ENCODE assay signal across 16 cellular contexts in genomic region chr7:70598976-70599375, GRCh38.
A peak's percentile ranks its signal among the peaks of the same experiment; 100 is the strongest.
DNase-seq lines count a peak whose midpoint lies in the region; ATAC-seq and TF ChIP-seq lines count a peak whose summit lies in the region.
"Had no signal": no experiment of that assay in that cellular context is flagged by ENCODE, and none has a peak within 500 bp of the region (broad histone marks: within the 10 kb centered on the region; RNA-seq: fewer than 3 reads in every experiment).

No MANE protein-coding gene starts in this region.

- H3K27me3 Mint-ChIP-seq in activated CD8-positive, alpha-beta T cell treated with anti-CD3 and anti-CD28 coated beads for 36 hours, result peaks cover 50% of the 10 kb centered on the region
- peaks cover 86% of the 10 kb centered on the region for H3K27me3 Mint-ChIP-seq in H9 (ENCODE audit: low read depth)

- ATAC-seq in HG02678 (IDR thresholded peaks at IDR 0.05; ENCODE audit: unreplicated experiment), result no peak
- no peak for ATAC-seq in activated CD8-positive, alpha-beta T cell treated with anti-CD3 and anti-CD28 coated beads for 36 hours
- no peak for ATAC-seq in activated CD4-positive, CD25-positive, alpha-beta regulatory T cell treated with anti-CD3 and anti-CD28 coated beads, Interleukin-2, amount 50 U/mL, for 24 hours
- ATAC-seq: left lobe of liver, right cardiac atrium had no signal

- no peak overlapping the region for H4K8ac ChIP-seq in H9 (replicated peaks; ENCODE audit: insufficient read length, low read depth, low read length)

- no peaks in the 10 kb centered on the region for H4K20me1 ChIP-seq in H9 (ENCODE audit: control insufficient read depth, insufficient read depth, insufficient read length)

- 46% methylated on average over 2 of the region's 2 CpGs for WGBS in prostate gland
- no CpG with 5 or more reads among the region's 2 CpGs for WGBS in H9 (ENCODE audit: extremely low coverage, insufficient read length, low lambda C conversion rate)

- H3T11ph ChIP-seq in H9 (ENCODE audit: low read length), result no peak overlapping the region

- H4K5ac ChIP-seq in H9 (ENCODE audit: insufficient read length, low read depth, low read length), result no peak overlapping the region

- intact Hi-C loops in prostate gland (cut with DNase I), result no loop called here
- intact Hi-C loops in activated CD8-positive, alpha-beta T cell treated with anti-CD3 and anti-CD28 coated beads for 36 hours (cut with micrococcal nuclease), result no loop called here

- H3K79me2 ChIP-seq in H9 (ENCODE audit: insufficient read depth, low read length), result no peaks in the 10 kb centered on the region

- peaks cover 8% of the 10 kb centered on the region for H3K9me3 Mint-ChIP-seq in activated CD8-positive, alpha-beta T cell treated with anti-CD3 and anti-CD28 coated beads for 36 hours
- H3K9me3 Mint-ChIP-seq in H9, result peaks cover 8% of the 10 kb centered on the region in 2 experiments
- H3K9me3 Mint-ChIP-seq: central memory CD8-positive, alpha-beta T cell had no signal

- H3K4me1 Mint-ChIP-seq in activated CD8-positive, alpha-beta T cell treated with anti-CD3 and anti-CD28 coated beads for 36 hours (ENCODE audit: low read depth), result no peaks in the 10 kb centered on the region
- H3K4me1 Mint-ChIP-seq in H9, result peaks cover 33 to 46% of the 10 kb centered on the region in 2 experiments

- TF ChIP-seq POLR2A in prostate gland (IDR thresholded peaks at IDR 0.05), result no peak

- no peak overlapping the region for H3K14ac ChIP-seq in H9 (ENCODE audit: insufficient read depth, low read length)

- H2BK120ac ChIP-seq in H9 (ENCODE audit: low read depth, low read length, poor library complexity, severe bottlenecking), result no peak overlapping the region

- H3K9me3 ChIP-seq in prostate gland, result no peaks in the 10 kb centered on the region
- H3K9me3 ChIP-seq in H9 (ENCODE audit: control insufficient read depth, low read depth, low read length), result no peaks in the 10 kb centered on the region
- H3K9me3 ChIP-seq: Caco-2 had no signal

- no peaks in the 10 kb centered on the region for H3K36me3 Mint-ChIP-seq in activated CD8-positive, alpha-beta T cell treated with anti-CD3 and anti-CD28 coated beads for 36 hours (ENCODE audit: low read depth)
- peaks cover 7 to 13% (median 7%) of the 10 kb centered on the region in 3 experiments; a peak in 6 of 7 replicates for H3K36me3 Mint-ChIP-seq in H9 (ENCODE audit: insufficient read depth in 1 of 3, low read depth in 3 of 3)

- H3K27me3 ChIP-seq in prostate gland (replicated peaks; ENCODE audit: insufficient read depth) (no peaks in the 10 kb centered on the region), H9 (ENCODE audit: insufficient read depth, low read length) (peaks cover 25% of the 10 kb centered on the region; the same call in 1 of the 2 replicates)

- H2BK12ac ChIP-seq in H9 (ENCODE audit: insufficient read length, low read depth, low read length), result no peak overlapping the region

- H4K91ac ChIP-seq in H9 (ENCODE audit: insufficient read length, low read depth, low read length), result no peak overlapping the region

- peak; percentile 45 for DNase-seq in ELR (ENCODE audit: low read depth)
- peak; percentile 72 for DNase-seq in NCI-H2107 (lab: John Stamatoyannopoulos, UW)
- peak; percentile 14 for DNase-seq in choroid plexus epithelial cell (ENCODE audit: low read depth)
- peak; percentile 91 for DNase-seq in prostate gland (ENCODE audit: low spot score)
- DNase-seq in activated CD8-positive, alpha-beta T cell treated with anti-CD3 and anti-CD28 coated beads for 36 hours, result no peak
- DNase-seq in H9, result no peak
- DNase-seq: activated B cell treated with CpG ODN at 0.5 μM for 24 hours, Caco-2, right cardiac atrium, SHP77 had no signal

- H3K4me3 Mint-ChIP-seq in activated CD8-positive, alpha-beta T cell treated with anti-CD3 and anti-CD28 coated beads for 36 hours, result no peak overlapping the region
- H3K4me3 Mint-ChIP-seq in H9, result no peak overlapping the region
- H3K4me3 Mint-ChIP-seq: activated B cell treated with CpG ODN at 0.5 μM for 24 hours; activated T-helper 1 cell treated with anti-CD3 and anti-CD28 coated beads, Interleukin-12 subunit alpha, Interleukin-12 subunit beta, Interleukin-2, Interleukin-4 antibody, amounts not matched to agents 30 ng/mL and 10 ng/mL and 1 ng/mL, durations not matched to agents 14 hours and 24 hours and 36 hours; central memory CD8-positive, alpha-beta T cell had no signal

- peaks cover 5% of the 10 kb centered on the region for H3K23me2 ChIP-seq in H9 (ENCODE audit: insufficient read length, low read depth, low read length, poor library complexity, severe bottlenecking)

- H2BK5ac ChIP-seq in H9 (ENCODE audit: insufficient read length, low read length), result no peak overlapping the region

- H3K27ac ChIP-seq in prostate gland (no peak overlapping the region), H9 (ENCODE audit: insufficient read length, low read depth, low read length) (no peak overlapping the region)
- H3K27ac ChIP-seq: tibial nerve had no signal

- H3K4me2 ChIP-seq in H9 (ENCODE audit: insufficient read depth, insufficient read length, low read length), result no peak overlapping the region

- CTCF ChIA-PET in activated CD8-positive, alpha-beta T cell treated with anti-CD3 and anti-CD28 coated beads for 36 hours (lab: Charles Lee), result no interaction called here

- no peaks in the 10 kb centered on the region for H3K36me3 ChIP-seq in prostate gland

- no peaks in the 10 kb centered on the region for H3K79me1 ChIP-seq in H9 (ENCODE audit: insufficient read depth, low read depth, low read length, poor library complexity, severe bottlenecking)

- H2BK15ac ChIP-seq in H9 (ENCODE audit: low read depth, low read length), result no peak overlapping the region

- H2BK20ac ChIP-seq in H9 (ENCODE audit: low read depth, low read length, poor library complexity, severe bottlenecking), result no peak overlapping the region

- H3K27ac Mint-ChIP-seq in activated CD8-positive, alpha-beta T cell treated with anti-CD3 and anti-CD28 coated beads for 36 hours, result no peak overlapping the region
- no peak overlapping the region; a peak in 1 of 7 replicates for H3K27ac Mint-ChIP-seq in H9
- H3K27ac Mint-ChIP-seq: activated B cell treated with CpG ODN at 0.5 μM for 24 hours; activated T-helper 1 cell treated with anti-CD3 and anti-CD28 coated beads, Interleukin-12 subunit alpha, Interleukin-12 subunit beta, Interleukin-2, Interleukin-4 antibody, amounts not matched to agents 30 ng/mL and 10 ng/mL and 1 ng/mL, durations not matched to agents 14 hours and 24 hours and 36 hours had no signal

- H3K4me1 ChIP-seq in prostate gland (replicated peaks) (no peaks in the 10 kb centered on the region), H9 (ENCODE audit: insufficient read depth, low read length) (no peaks in the 10 kb centered on the region; the same call in 1 of the 2 replicates)

- H2AFZ ChIP-seq in H9 (ENCODE audit: low read length), result no peak overlapping the region

- H3K18ac ChIP-seq in H9 (ENCODE audit: insufficient read length, low read depth, low read length), result no peak overlapping the region

- no peak overlapping the region for H3K4ac ChIP-seq in H9 (ENCODE audit: low read depth, low read length)

- H3K23ac ChIP-seq in H9 (ENCODE audit: insufficient read length, low read depth, low read length), result no peak overlapping the region

- no peak overlapping the region for H3K56ac ChIP-seq in H9 (ENCODE audit: insufficient read length, low read depth, low read length)

- POLR2A ChIA-PET in activated CD8-positive, alpha-beta T cell treated with anti-CD3 and anti-CD28 coated beads for 36 hours (lab: Charles Lee), result no interaction called here

- no peak overlapping the region for H2AK5ac ChIP-seq in H9 (ENCODE audit: insufficient read length, low read length)

- H3K4me3 ChIP-seq in choroid plexus epithelial cell (ENCODE audit: low read depth, low read length) (no peak overlapping the region), prostate gland (no peak overlapping the region)
- H3K4me3 ChIP-seq: tibial nerve had no signal

- no peak overlapping the region for H3K9ac ChIP-seq in H9 (ENCODE audit: extremely low read depth, insufficient read length, low read length)

- TF ChIP-seq CTCF in choroid plexus epithelial cell (conservative IDR thresholded peaks at IDR 0.05; ENCODE audit: low read depth, low read length) (no peak), prostate gland (IDR thresholded peaks at IDR 0.05) (no peak), H9 (conservative IDR thresholded peaks at IDR 0.05) (no peak)
- no peak for TF ChIP-seq CTCF in activated CD8-positive, alpha-beta T cell treated with anti-CD3 and anti-CD28 coated beads for 36 hours (IDR thresholded peaks at IDR 0.05)

Comparison
In these comparisons a context has a peak if more than half of its experiments do, and no peak if none do; other contexts are left out.
1. DNase-seq: peak in ELR (single experiment), NCI-H2107 (single experiment), choroid plexus epithelial cell (single experiment) and prostate gland (single experiment); none in activated CD8-positive, alpha-beta T cell treated with anti-CD3 and anti-CD28 coated beads for 36 hours (single experiment) and H9 (single experiment).